Comparison of ENCODE assay signal across 1 cellular context in the genomic region with DNA sequence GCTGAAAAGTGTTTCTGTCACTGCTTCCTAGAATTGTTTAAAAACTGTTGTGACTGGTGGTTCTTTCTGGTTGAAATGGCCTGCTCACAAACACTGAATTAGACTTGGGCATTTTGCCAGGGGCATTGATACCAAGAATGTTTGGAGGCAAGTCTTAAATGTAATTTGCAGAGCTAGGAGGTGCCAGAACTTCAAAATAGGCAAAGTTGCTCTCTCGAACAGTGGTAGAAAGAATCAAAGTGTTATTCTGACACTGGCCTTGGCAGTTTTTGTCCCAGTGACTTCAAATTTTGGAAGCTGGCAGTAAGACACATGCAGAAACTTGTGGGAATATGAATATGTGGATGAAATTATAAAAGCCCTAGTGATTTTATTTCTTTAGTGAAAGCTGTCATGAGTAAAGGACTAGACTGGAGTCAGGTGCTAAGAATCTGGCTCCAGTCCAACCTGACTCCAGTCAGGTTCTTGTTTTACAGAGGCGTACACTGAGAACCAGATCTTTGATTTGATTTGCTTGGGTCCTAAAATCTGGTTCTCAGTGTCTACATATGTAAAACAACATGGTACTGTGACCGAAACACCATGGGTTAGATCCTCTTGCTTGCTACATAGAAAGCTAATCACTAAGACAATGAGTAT.
TF ChIP-seq lines count a peak whose summit lies in the region.

No MANE protein-coding gene starts in this region.

TF ChIP-seq in GM23338, 12 proteins besides CTCF, POLR2A, EP300 and RAD21:
- TF ChIP-seq, protein P1, sequence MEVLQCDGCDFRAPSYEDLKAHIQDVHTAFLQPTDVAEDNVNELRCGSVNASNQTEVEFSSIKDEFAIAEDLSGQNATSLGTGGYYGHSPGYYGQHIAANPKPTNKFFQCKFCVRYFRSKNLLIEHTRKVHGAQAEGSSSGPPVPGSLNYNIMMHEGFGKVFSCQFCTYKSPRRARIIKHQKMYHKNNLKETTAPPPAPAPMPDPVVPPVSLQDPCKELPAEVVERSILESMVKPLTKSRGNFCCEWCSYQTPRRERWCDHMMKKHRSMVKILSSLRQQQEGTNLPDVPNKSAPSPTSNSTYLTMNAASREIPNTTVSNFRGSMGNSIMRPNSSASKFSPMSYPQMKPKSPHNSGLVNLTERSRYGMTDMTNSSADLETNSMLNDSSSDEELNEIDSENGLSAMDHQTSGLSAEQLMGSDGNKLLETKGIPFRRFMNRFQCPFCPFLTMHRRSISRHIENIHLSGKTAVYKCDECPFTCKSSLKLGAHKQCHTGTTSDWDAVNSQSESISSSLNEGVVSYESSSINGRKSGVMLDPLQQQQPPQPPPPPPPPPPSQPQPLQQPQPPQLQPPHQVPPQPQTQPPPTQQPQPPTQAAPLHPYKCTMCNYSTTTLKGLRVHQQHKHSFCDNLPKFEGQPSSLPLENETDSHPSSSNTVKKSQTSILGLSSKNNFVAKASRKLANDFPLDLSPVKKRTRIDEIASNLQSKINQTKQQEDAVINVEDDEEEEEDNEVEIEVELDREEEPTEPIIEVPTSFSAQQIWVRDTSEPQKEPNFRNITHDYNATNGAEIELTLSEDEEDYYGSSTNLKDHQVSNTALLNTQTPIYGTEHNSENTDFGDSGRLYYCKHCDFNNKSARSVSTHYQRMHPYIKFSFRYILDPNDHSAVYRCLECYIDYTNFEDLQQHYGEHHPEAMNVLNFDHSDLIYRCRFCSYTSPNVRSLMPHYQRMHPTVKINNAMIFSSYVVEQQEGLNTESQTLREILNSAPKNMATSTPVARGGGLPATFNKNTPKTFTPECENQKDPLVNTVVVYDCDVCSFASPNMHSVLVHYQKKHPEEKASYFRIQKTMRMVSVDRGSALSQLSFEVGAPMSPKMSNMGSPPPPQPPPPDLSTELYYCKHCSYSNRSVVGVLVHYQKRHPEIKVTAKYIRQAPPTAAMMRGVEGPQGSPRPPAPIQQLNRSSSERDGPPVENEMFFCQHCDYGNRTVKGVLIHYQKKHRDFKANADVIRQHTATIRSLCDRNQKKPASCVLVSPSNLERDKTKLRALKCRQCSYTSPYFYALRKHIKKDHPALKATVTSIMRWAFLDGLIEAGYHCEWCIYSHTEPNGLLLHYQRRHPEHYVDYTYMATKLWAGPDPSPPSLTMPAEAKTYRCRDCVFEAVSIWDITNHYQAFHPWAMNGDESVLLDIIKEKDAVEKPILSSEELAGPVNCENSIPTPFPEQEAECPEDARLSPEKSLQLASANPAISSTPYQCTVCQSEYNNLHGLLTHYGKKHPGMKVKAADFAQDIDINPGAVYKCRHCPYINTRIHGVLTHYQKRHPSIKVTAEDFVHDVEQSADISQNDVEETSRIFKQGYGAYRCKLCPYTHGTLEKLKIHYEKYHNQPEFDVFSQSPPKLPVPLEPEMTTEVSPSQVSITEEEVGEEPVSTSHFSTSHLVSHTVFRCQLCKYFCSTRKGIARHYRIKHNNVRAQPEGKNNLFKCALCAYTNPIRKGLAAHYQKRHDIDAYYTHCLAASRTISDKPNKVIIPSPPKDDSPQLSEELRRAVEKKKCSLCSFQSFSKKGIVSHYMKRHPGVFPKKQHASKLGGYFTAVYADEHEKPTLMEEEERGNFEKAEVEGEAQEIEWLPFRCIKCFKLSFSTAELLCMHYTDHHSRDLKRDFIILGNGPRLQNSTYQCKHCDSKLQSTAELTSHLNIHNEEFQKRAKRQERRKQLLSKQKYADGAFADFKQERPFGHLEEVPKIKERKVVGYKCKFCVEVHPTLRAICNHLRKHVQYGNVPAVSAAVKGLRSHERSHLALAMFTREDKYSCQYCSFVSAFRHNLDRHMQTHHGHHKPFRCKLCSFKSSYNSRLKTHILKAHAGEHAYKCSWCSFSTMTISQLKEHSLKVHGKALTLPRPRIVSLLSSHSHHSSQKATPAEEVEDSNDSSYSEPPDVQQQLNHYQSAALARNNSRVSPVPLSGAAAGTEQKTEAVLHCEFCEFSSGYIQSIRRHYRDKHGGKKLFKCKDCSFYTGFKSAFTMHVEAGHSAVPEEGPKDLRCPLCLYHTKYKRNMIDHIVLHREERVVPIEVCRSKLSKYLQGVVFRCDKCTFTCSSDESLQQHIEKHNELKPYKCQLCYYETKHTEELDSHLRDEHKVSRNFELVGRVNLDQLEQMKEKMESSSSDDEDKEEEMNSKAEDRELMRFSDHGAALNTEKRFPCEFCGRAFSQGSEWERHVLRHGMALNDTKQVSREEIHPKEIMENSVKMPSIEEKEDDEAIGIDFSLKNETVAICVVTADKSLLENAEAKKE (CRISPR knock-in tag; IDR thresholded peaks at IDR 0.05), result no peak
- TF ChIP-seq NANOG (IDR thresholded peaks at IDR 0.05; ENCODE audit: borderline replicate concordance), result no peak
- TF ChIP-seq, protein P2, sequence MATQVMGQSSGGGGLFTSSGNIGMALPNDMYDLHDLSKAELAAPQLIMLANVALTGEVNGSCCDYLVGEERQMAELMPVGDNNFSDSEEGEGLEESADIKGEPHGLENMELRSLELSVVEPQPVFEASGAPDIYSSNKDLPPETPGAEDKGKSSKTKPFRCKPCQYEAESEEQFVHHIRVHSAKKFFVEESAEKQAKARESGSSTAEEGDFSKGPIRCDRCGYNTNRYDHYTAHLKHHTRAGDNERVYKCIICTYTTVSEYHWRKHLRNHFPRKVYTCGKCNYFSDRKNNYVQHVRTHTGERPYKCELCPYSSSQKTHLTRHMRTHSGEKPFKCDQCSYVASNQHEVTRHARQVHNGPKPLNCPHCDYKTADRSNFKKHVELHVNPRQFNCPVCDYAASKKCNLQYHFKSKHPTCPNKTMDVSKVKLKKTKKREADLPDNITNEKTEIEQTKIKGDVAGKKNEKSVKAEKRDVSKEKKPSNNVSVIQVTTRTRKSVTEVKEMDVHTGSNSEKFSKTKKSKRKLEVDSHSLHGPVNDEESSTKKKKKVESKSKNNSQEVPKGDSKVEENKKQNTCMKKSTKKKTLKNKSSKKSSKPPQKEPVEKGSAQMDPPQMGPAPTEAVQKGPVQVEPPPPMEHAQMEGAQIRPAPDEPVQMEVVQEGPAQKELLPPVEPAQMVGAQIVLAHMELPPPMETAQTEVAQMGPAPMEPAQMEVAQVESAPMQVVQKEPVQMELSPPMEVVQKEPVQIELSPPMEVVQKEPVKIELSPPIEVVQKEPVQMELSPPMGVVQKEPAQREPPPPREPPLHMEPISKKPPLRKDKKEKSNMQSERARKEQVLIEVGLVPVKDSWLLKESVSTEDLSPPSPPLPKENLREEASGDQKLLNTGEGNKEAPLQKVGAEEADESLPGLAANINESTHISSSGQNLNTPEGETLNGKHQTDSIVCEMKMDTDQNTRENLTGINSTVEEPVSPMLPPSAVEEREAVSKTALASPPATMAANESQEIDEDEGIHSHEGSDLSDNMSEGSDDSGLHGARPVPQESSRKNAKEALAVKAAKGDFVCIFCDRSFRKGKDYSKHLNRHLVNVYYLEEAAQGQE (IDR thresholded peaks at IDR 0.05; ENCODE audit: unreplicated experiment), result no peak
- TF ChIP-seq ZNF331 (CRISPR knock-in tag; IDR thresholded peaks at IDR 0.05; ENCODE audit: low read depth), result no peak
- TF ChIP-seq JUNB (IDR thresholded peaks at IDR 0.05; ENCODE audit: unreplicated experiment), result no peak
- TF ChIP-seq CREB1 (CRISPR knock-in tag; IDR thresholded peaks at IDR 0.05; ENCODE audit: low read depth), result no peak
- no peak for TF ChIP-seq EZH2phosphoT487 (IDR thresholded peaks at IDR 0.05; ENCODE audit: unreplicated experiment)
- TF ChIP-seq EZH2 (IDR thresholded peaks at IDR 0.05; ENCODE audit: low read depth, unreplicated experiment), result no peak
- TF ChIP-seq POLR2AphosphoS5 (IDR thresholded peaks at IDR 0.05; ENCODE audit: low read depth), result no peak
- TF ChIP-seq, protein P3, sequence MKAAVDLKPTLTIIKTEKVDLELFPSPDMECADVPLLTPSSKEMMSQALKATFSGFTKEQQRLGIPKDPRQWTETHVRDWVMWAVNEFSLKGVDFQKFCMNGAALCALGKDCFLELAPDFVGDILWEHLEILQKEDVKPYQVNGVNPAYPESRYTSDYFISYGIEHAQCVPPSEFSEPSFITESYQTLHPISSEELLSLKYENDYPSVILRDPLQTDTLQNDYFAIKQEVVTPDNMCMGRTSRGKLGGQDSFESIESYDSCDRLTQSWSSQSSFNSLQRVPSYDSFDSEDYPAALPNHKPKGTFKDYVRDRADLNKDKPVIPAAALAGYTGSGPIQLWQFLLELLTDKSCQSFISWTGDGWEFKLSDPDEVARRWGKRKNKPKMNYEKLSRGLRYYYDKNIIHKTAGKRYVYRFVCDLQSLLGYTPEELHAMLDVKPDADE (IDR thresholded peaks at IDR 0.05), result no peak
- TF ChIP-seq STAT1 (IDR thresholded peaks at IDR 0.05; ENCODE audit: unreplicated experiment), result no peak
- no peak for TF ChIP-seq ZNF114 (CRISPR knock-in tag; IDR thresholded peaks at IDR 0.05)
TF ChIP-seq in GM23338: peak in this region for 0.
